ENCODE assay signal across 23 cellular contexts in the genomic region with DNA sequence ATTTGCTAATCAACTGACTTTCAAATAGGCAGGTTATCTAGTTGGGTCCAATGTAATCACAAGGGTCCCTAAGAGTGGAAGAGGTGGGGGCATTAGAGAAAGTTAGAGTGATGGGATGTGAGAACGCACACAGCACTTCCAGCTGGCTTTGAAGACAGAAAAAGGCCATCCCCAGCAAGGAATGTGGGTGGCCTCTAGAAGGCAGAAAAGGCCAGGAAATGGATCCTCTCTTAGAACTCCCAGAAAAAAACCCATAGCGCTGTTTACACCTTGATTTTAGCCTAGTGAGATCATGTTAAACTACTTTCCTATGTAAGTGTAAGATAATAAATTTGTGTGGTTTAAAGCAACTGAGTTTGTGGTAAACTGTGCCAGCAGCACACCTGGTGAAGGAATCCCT.
"Had no signal": no experiment of that assay in that cellular context is flagged by ENCODE, and none has a peak within 500 bp of the region (broad histone marks: within the 10 kb centered on the region; RNA-seq: fewer than 3 reads in every experiment).

No MANE protein-coding gene starts in this region.

- H3K9me3 ChIP-seq: SJSA1 had no signal

- H3K9ac ChIP-seq: KMS-11 had no signal

- ATAC-seq: HepG2, K562 had no signal

- H3K27ac ChIP-seq: KMS-11, SJSA1, SK-N-MC had no signal

- DNase-seq: IMR-90, Kasumi-1, MV-4-11, NCI-H1048, NCI-H1105, NCI-H1417, NCI-H1436 treated with DMSO at 0.1 percent for 48 hours, NCI-H1694, NCI-H187 treated with DMSO at 0.1 percent for 48 hours, NCI-H2029 treated with DMSO at 0.1 percent for 48 hours, NCI-H2107, NCI-H2227 treated with DMSO at 0.1 percent for 48 hours, NCI-H524, NCI-H526 treated with DMSO at 0.1 percent for 48 hours, NCI-H748 treated with DMSO at 0.1 percent for 48 hours, Right ventricle myocardium superior, RPMI8226, SIG-M5 had no signal

- H3K36me3 ChIP-seq: SJSA1 had no signal

- H3K4me2 ChIP-seq: KMS-11 had no signal

- H3K27me3 ChIP-seq: SJSA1 had no signal

- H3K4me3 ChIP-seq: K562, SJSA1, SK-N-MC had no signal
